2 cellular contexts compared by ENCODE assay signal in the genomic region with DNA sequence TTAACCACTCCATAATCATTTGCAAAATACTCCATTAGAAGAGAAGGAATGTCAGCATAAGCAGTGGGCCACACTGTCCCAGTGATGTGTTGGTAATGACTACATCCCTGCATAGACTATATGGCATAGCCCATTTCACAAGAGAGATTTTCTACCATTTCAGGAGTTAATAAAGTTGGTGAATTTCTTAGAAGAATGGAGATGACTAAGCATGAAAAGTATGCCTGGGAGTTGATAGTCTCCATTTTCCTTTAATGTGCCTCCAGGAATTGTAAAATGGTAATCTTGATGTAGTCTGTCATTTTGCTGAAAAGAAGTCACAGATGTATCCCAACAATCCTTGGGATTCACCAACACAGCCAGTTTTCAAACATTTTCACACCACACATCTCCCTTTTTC.
TF ChIP-seq lines count a peak whose summit lies in the region.

No MANE protein-coding gene starts in this region.

TF ChIP-seq in SK-N-SH, 30 proteins besides CTCF, POLR2A, EP300 and RAD21 (continued from another document):
- no peak for TF ChIP-seq RCOR1 (IDR thresholded peaks at IDR 0.05; ENCODE audit: low read length)
- no peak for TF ChIP-seq MEF2A (IDR thresholded peaks at IDR 0.05; ENCODE audit: borderline replicate concordance, low read depth)
- TF ChIP-seq SIN3A (IDR thresholded peaks at IDR 0.05; ENCODE audit: borderline replicate concordance, low read depth, low read length) = no peak
- no peak for TF ChIP-seq POLR2AphosphoS5 (IDR thresholded peaks at IDR 0.05; ENCODE audit: low read depth, low read length)
- no peak for TF ChIP-seq FOXJ3 (CRISPR knock-in tag; IDR thresholded peaks at IDR 0.05)

TF ChIP-seq in SK-N-SH treated with all-trans-retinoic acid at 6 μM for 48 hours, 23 proteins besides CTCF, POLR2A, EP300 and RAD21 (continued from another document):
- TF ChIP-seq, protein P1, sequence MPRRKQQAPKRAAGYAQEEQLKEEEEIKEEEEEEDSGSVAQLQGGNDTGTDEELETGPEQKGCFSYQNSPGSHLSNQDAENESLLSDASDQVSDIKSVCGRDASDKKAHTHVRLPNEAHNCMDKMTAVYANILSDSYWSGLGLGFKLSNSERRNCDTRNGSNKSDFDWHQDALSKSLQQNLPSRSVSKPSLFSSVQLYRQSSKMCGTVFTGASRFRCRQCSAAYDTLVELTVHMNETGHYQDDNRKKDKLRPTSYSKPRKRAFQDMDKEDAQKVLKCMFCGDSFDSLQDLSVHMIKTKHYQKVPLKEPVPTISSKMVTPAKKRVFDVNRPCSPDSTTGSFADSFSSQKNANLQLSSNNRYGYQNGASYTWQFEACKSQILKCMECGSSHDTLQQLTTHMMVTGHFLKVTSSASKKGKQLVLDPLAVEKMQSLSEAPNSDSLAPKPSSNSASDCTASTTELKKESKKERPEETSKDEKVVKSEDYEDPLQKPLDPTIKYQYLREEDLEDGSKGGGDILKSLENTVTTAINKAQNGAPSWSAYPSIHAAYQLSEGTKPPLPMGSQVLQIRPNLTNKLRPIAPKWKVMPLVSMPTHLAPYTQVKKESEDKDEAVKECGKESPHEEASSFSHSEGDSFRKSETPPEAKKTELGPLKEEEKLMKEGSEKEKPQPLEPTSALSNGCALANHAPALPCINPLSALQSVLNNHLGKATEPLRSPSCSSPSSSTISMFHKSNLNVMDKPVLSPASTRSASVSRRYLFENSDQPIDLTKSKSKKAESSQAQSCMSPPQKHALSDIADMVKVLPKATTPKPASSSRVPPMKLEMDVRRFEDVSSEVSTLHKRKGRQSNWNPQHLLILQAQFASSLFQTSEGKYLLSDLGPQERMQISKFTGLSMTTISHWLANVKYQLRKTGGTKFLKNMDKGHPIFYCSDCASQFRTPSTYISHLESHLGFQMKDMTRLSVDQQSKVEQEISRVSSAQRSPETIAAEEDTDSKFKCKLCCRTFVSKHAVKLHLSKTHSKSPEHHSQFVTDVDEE (CRISPR knock-in tag; IDR thresholded peaks at IDR 0.05) = no peak
- TF ChIP-seq SNAI2 (CRISPR knock-in tag; IDR thresholded peaks at IDR 0.05) (no peak), PATZ1 (CRISPR knock-in tag; IDR thresholded peaks at IDR 0.05; ENCODE audit: borderline replicate concordance) (no peak), ZNF70 (CRISPR knock-in tag; IDR thresholded peaks at IDR 0.05) (no peak), POU6F1 (CRISPR knock-in tag; IDR thresholded peaks at IDR 0.05; ENCODE audit: borderline replicate concordance, low read depth) (no peak), OSR1 (CRISPR knock-in tag; IDR thresholded peaks at IDR 0.05) (no peak), PPARA (CRISPR knock-in tag; IDR thresholded peaks at IDR 0.05; ENCODE audit: borderline replicate concordance) (no peak), ZNF565 (CRISPR knock-in tag; conservative IDR thresholded peaks at IDR 0.05; ENCODE audit: low read depth) (no peak), TCF4 (CRISPR knock-in tag; IDR thresholded peaks at IDR 0.05; ENCODE audit: borderline replicate concordance) (no peak), TOX (CRISPR knock-in tag; IDR thresholded peaks at IDR 0.05; ENCODE audit: borderline replicate concordance) (no peak), BACH2 (CRISPR knock-in tag; IDR thresholded peaks at IDR 0.05; ENCODE audit: borderline replicate concordance) (no peak), RARB (CRISPR knock-in tag; IDR thresholded peaks at IDR 0.05) (no peak), ARNTL (CRISPR knock-in tag; IDR thresholded peaks at IDR 0.05; ENCODE audit: borderline replicate concordance, low read depth) (no peak)
- TF ChIP-seq, protein P2, sequence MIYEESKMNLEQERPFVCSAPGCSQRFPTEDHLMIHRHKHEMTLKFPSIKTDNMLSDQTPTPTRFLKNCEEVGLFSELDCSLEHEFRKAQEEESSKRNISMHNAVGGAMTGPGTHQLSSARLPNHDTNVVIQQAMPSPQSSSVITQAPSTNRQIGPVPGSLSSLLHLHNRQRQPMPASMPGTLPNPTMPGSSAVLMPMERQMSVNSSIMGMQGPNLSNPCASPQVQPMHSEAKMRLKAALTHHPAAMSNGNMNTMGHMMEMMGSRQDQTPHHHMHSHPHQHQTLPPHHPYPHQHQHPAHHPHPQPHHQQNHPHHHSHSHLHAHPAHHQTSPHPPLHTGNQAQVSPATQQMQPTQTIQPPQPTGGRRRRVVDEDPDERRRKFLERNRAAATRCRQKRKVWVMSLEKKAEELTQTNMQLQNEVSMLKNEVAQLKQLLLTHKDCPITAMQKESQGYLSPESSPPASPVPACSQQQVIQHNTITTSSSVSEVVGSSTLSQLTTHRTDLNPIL (CRISPR knock-in tag; IDR thresholded peaks at IDR 0.05; ENCODE audit: low read depth) = no peak
TF ChIP-seq in SK-N-SH treated with all-trans-retinoic acid at 6 μM for 48 hours: peak in this region for 0.
